In genomic region chr12:990308-990648, GRCh38 we compare ENCODE assay signal across 1 cellular context.
TF ChIP-seq lines count a peak whose summit lies in the region.

No MANE protein-coding gene starts in this region.

TF ChIP-seq in endothelial cell of umbilical vein, 7 proteins besides CTCF, POLR2A, EP300 and RAD21:
- no peak for TF ChIP-seq MYC (IDR thresholded peaks at IDR 0.05; ENCODE audit: low read depth, low read length)
- no peak for TF ChIP-seq JUN (IDR thresholded peaks at IDR 0.05; ENCODE audit: borderline replicate concordance, insufficient read depth, insufficient read length, low read depth)
- TF ChIP-seq POLR2AphosphoS5 (IDR thresholded peaks at IDR 0.05; ENCODE audit: insufficient read depth, low read depth, low read length) = no peak
- no peak for TF ChIP-seq EZH2 (IDR thresholded peaks at IDR 0.05; ENCODE audit: borderline replicate concordance, low read depth, low read length, severe bottlenecking)
- no peak for TF ChIP-seq FOS (IDR thresholded peaks at IDR 0.05; ENCODE audit: borderline replicate concordance, insufficient read depth, low read length)
- no peak for TF ChIP-seq MAX (IDR thresholded peaks at IDR 0.05; ENCODE audit: insufficient read depth, insufficient read length)
- TF ChIP-seq GATA2 (IDR thresholded peaks at IDR 0.05; ENCODE audit: insufficient read depth, insufficient read length, low read depth, low read length) = no peak
